Comparison of ENCODE assay signal across 1 cellular context in genomic region chr17:82105882-82106696, GRCh38.
TF ChIP-seq lines count a peak whose summit lies in the region.

No MANE protein-coding gene starts in this region.

TF ChIP-seq in HepG2, 621 proteins besides CTCF, POLR2A, EP300 and RAD21 (continued from another document and continues in another):
- TF ChIP-seq ZBTB40 (IDR thresholded peaks at IDR 0.05) (no peak), ZBTB40 (CRISPR knock-in tag; IDR thresholded peaks at IDR 0.05) (peak; percentile 27; the same call in 1 of the 2 replicates), RAD51 (IDR thresholded peaks at IDR 0.05; ENCODE audit: borderline replicate concordance) (no peak), ZNF234 (CRISPR knock-in tag; conservative IDR thresholded peaks at IDR 0.05) (no peak), KMT2B (CRISPR knock-in tag; IDR thresholded peaks at IDR 0.05) (peak; percentile 80; the same call in 1 of the 2 replicates), ZNF768 (CRISPR knock-in tag; IDR thresholded peaks at IDR 0.05) (no peak; the same call in 1 of the 2 replicates), AGO1 (IDR thresholded peaks at IDR 0.05; ENCODE audit: low read depth, low read length, poor library complexity, severe bottlenecking) (peak; percentile 81), DDIT3 (CRISPR knock-in tag; IDR thresholded peaks at IDR 0.05) (no peak), CBX1 (IDR thresholded peaks at IDR 0.05; ENCODE audit: low read depth) (peak; percentile 59), ZNF468 (CRISPR knock-in tag; IDR thresholded peaks at IDR 0.05) (peak; percentile 96), ARID5B (CRISPR knock-in tag; IDR thresholded peaks at IDR 0.05) (no peak; the same call in 1 of the 2 replicates), TEAD2 (CRISPR knock-in tag; IDR thresholded peaks at IDR 0.05) (no peak), MAZ (IDR thresholded peaks at IDR 0.05; ENCODE audit: borderline replicate concordance, low read depth, low read length) (peak; percentile 69; the same call in 1 of the 2 replicates), MAZ (CRISPR knock-in tag; IDR thresholded peaks at IDR 0.05; ENCODE audit: low read depth) (peak; percentile 91), ARNT2 (CRISPR knock-in tag; IDR thresholded peaks at IDR 0.05; ENCODE audit: low read depth) (peak; percentile 93), SCMH1 (CRISPR knock-in tag; IDR thresholded peaks at IDR 0.05; ENCODE audit: borderline replicate concordance) (no peak), ZNF33A (CRISPR knock-in tag; IDR thresholded peaks at IDR 0.05; ENCODE audit: borderline replicate concordance) (no peak), GPBP1L1 (CRISPR knock-in tag; IDR thresholded peaks at IDR 0.05) (no peak), SMAD9 (CRISPR knock-in tag; IDR thresholded peaks at IDR 0.05) (no peak; the same call in none of the 2 replicates), POLR2AphosphoS5 (IDR thresholded peaks at IDR 0.05; ENCODE audit: low read depth, low read length) (peak; percentile 94), RNF219 (CRISPR knock-in tag; IDR thresholded peaks at IDR 0.05) (no peak), NFE2 (CRISPR knock-in tag; IDR thresholded peaks at IDR 0.05) (no peak), ZNF569 (CRISPR knock-in tag; IDR thresholded peaks at IDR 0.05; ENCODE audit: borderline replicate concordance) (no peak), HDAC6 (IDR thresholded peaks at IDR 0.05; ENCODE audit: low read depth, low read length) (no peak), ZNF644 (CRISPR knock-in tag; IDR thresholded peaks at IDR 0.05; ENCODE audit: low read depth) (no peak), ZNF83 (CRISPR knock-in tag; IDR thresholded peaks at IDR 0.05; ENCODE audit: borderline replicate concordance) (0 out of 2 replicates have a peak, but pooled peaks have one; percentile 73), GMEB1 (CRISPR knock-in tag; IDR thresholded peaks at IDR 0.05; ENCODE audit: borderline replicate concordance) (peak; percentile 82), ZNF609 (CRISPR knock-in tag; IDR thresholded peaks at IDR 0.05; ENCODE audit: borderline replicate concordance) (0 out of 2 replicates have a peak, but pooled peaks have one; percentile 20), ZBTB43 (CRISPR knock-in tag; conservative IDR thresholded peaks at IDR 0.05) (peak; percentile 69; the same call in 1 of the 2 replicates), NFKB2 (CRISPR knock-in tag; IDR thresholded peaks at IDR 0.05; ENCODE audit: borderline replicate concordance) (peak; percentile 59; the same call in 1 of the 2 replicates)
